In the genomic region with DNA sequence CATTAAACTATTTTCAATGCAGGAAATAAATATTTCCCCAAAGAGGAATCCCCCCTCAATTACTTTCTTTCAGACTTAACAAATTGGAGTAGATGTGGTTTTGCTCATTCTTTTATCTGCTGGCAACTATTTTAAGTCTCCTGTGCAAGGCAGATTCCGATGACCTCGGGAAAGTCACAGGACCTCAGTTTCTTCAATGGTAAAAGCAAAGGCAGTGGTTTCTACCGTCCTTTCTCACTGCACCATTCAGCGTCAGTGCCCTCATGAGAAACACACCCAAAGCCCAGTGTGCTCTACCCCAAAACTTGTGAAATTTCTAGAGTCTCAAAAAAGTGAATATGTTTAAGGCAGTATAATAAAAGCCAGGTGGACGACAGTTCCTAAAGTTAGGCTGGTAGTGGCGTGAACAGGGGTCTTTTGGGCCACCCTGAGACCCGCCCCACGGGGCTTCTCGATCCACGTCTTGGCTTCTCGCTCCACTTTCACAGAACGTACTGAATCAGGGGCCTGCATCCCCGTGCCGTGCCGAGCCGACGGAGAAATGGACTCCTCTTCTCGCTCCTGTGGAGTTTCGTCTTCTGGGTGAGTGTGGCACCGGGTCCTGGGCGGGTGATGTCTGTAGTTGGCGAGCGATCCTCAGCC, we compare ENCODE assay signal across 8 cellular contexts. TPM values are rescaled to one million over a fixed set of nuclear protein-coding genes. Genes with fewer than 3 reads are reported as not detected.
DNase-seq lines count a peak whose midpoint lies in the region; ATAC-seq and TF ChIP-seq lines count a peak whose summit lies in the region.

No MANE protein-coding gene starts in this region.

- ATAC-seq in GM19467 (IDR thresholded peaks at IDR 0.05; ENCODE audit: unreplicated experiment): peak; percentile 21
- ATAC-seq in GM18858 (IDR thresholded peaks at IDR 0.05; ENCODE audit: unreplicated experiment): no peak

- intact Hi-C loops in prostate gland (cut with DNase I): loop anchor here (2.0 to 5.0 kb wide), 3 partner anchors 127 to 392 kb away; partner anchors contain the start of genes RNU6-7 and RNU6-8

- H3K9me2 ChIP-seq in Loucy (replicated peaks; ENCODE audit: low read depth, low read length): no peaks in the 10 kb centered on the region

- peaks cover 3% of the 10 kb centered on the region in 2 donors for H3K27me3 Mint-ChIP-seq in CD8-positive, alpha-beta memory T cell

- H3K4me2 ChIP-seq in Loucy (ENCODE audit: low read depth, low read length, poor library complexity, severe bottlenecking): peak overlapping the region; percentile 77

- H4K20me1 ChIP-seq in Loucy (ENCODE audit: insufficient read depth, low read length, poor library complexity, severe bottlenecking): peaks cover 24% of the 10 kb centered on the region

- TF ChIP-seq CTCF in Loucy (conservative IDR thresholded peaks at IDR 0.05; ENCODE audit: low read length) (no peak), prostate gland (IDR thresholded peaks at IDR 0.05) (no peak)

- H3K9me3 ChIP-seq in CD8-positive, alpha-beta memory T cell (ENCODE audit: low read length): no peaks in the 10 kb centered on the region
- no peaks in the 10 kb centered on the region for H3K9me3 ChIP-seq in Loucy (ENCODE audit: insufficient read depth, low read depth, low read length)
- no peaks in the 10 kb centered on the region for H3K9me3 ChIP-seq in prostate gland

- WGBS in prostate gland: under 1% methylated on average over 13 of the region's 23 CpGs

- peak overlapping the region; percentile 75 for H3K9ac ChIP-seq in Loucy (ENCODE audit: low read depth, low read length, poor library complexity, severe bottlenecking)

- peaks cover 31 to 43% (median 34%) of the 10 kb centered on the region in 3 donors for H3K4me1 Mint-ChIP-seq in CD8-positive, alpha-beta memory T cell

- H3K79me2 ChIP-seq in Loucy (ENCODE audit: insufficient read depth, low read length): peaks cover 31% of the 10 kb centered on the region

- POLR2A ChIA-PET in CD8-positive, alpha-beta memory T cell (lab: Charles Lee): interaction anchor here (0.6 to 2.2 kb wide), 3 partner anchors 127 to 1229 kb away, joined by 3 to 21 read pairs (median 3); partner anchors contain the start of genes RNU6-7 and RNU6-8

- no peak for DNase-seq in CD8-positive, alpha-beta memory T cell
- DNase-seq in amniotic epithelial cell (ENCODE audit: low read depth): peak; percentile 41
- peak; percentile 58 for DNase-seq in hepatic stellate cell (ENCODE audit: low spot score)
- peak; percentile 58 for DNase-seq in prostate gland (ENCODE audit: low spot score)
- no peak for DNase-seq in mesenteric fat pad (ENCODE audit: low spot score)

- H2AFZ ChIP-seq in Loucy (ENCODE audit: low read length): peak overlapping the region; percentile 99

- CTCF ChIA-PET in CD8-positive, alpha-beta memory T cell (lab: Charles Lee): interaction anchor here (1.0 to 4.2 kb wide), 4 partner anchors 127 to 183 kb away, joined by 3 to 75 read pairs (median 20); partner anchors contain the start of gene RNU6-8

- H3K4me1 ChIP-seq in CD8-positive, alpha-beta memory T cell (ENCODE audit: insufficient read depth, low read length): peaks cover 14% of the 10 kb centered on the region
- H3K4me1 ChIP-seq in Loucy (ENCODE audit: insufficient read depth, low read length, poor library complexity, severe bottlenecking) (peaks cover 19% of the 10 kb centered on the region), prostate gland (replicated peaks) (no peaks in the 10 kb centered on the region)

- H3F3A ChIP-seq in Loucy (ENCODE audit: low read depth): 0 out of 2 replicates have a peak, but pooled peaks cover 8% of the 10 kb centered on the region

- H3K27me3 ChIP-seq in CD8-positive, alpha-beta memory T cell (ENCODE audit: insufficient read depth, low read length, poor library complexity, severe bottlenecking): no peaks in the 10 kb centered on the region
- H3K27me3 ChIP-seq in Loucy (ENCODE audit: insufficient read depth, low read length, poor library complexity, severe bottlenecking): no peaks in the 10 kb centered on the region
- H3K27me3 ChIP-seq in prostate gland (replicated peaks; ENCODE audit: insufficient read depth): no peaks in the 10 kb centered on the region

- TF ChIP-seq POLR2A in prostate gland (IDR thresholded peaks at IDR 0.05): no peak

- peak overlapping the region; percentile 67 for H3K27ac ChIP-seq in CD8-positive, alpha-beta memory T cell (ENCODE audit: low read depth, low read length)
- H3K27ac ChIP-seq in prostate gland: peak overlapping the region; percentile 99 to 100

- peak overlapping the region; percentile 82 to 99 (median 91) for H3K27ac Mint-ChIP-seq in CD8-positive, alpha-beta memory T cell

- H3K4me3 ChIP-seq in CD8-positive, alpha-beta memory T cell (ENCODE audit: low read length): peak overlapping the region; percentile 85
- peak overlapping the region; percentile 96 for H3K4me3 ChIP-seq in Loucy (ENCODE audit: low read length, poor library complexity, severe bottlenecking)
- peak overlapping the region; percentile 94 to 97 for H3K4me3 ChIP-seq in prostate gland

- peak overlapping the region; percentile 91 to 100 (median 97) for H3K4me3 Mint-ChIP-seq in CD8-positive, alpha-beta memory T cell

- H3K36me3 Mint-ChIP-seq in CD8-positive, alpha-beta memory T cell: peaks cover 0 to 11% (median 0%) of the 10 kb centered on the region in 3 donors

- no peaks in the 10 kb centered on the region for H3K9me3 Mint-ChIP-seq in CD8-positive, alpha-beta memory T cell

- no peaks in the 10 kb centered on the region for H3K36me3 ChIP-seq in CD8-positive, alpha-beta memory T cell (ENCODE audit: insufficient read depth, low read length)
- H3K36me3 ChIP-seq in Loucy (ENCODE audit: insufficient read depth, low read length) (no peaks in the 10 kb centered on the region), prostate gland (no peaks in the 10 kb centered on the region)

RNA-seq across cellular contexts. Expression of gene ARHGAP5, which starts 1.3 kb away (rescaled TPM):
- 10 to 100 TPM; 37.9 to 38.2 TPM for total RNA-seq in CD8-positive, alpha-beta memory T cell
- 15.9 TPM for polyA plus RNA-seq in CD8-positive, alpha-beta memory T cell
- total RNA-seq in prostate gland: 100 to 1,000 TPM in 1 of 2 donors, 10 to 100 TPM in 1; 83.3 to 112 TPM
- 103 TPM for total RNA-seq in mesenteric fat pad

Comparison
In these comparisons a context has a peak if more than half of its experiments do, and no peak if none do; other contexts are left out.
1. DNase-seq: peak in amniotic epithelial cell (single experiment), hepatic stellate cell (single experiment) and prostate gland (single experiment); none in CD8-positive, alpha-beta memory T cell (0 of 5) and mesenteric fat pad (single experiment).
2. Peak in every context shown above with its lines, with median percentiles within 50 percentile points of each other: H3K4me3 ChIP-seq.